8 cellular contexts compared by ENCODE assay signal in genomic region chr15:65529754-65530317, GRCh38. TPM values are rescaled to one million over a fixed set of nuclear protein-coding genes. Genes with fewer than 3 reads are reported as not detected.
DNase-seq lines count a peak whose midpoint lies in the region; FAIRE-seq and TF ChIP-seq lines count a peak whose summit lies in the region.

No MANE protein-coding gene starts in this region.

- H2AFZ ChIP-seq in keratinocyte (ENCODE audit: control insufficient read depth, low read length), result peak overlapping the region; percentile 98

- H3K9ac ChIP-seq in keratinocyte (ENCODE audit: control insufficient read depth, extremely low read depth, insufficient read depth, low read length), result peak overlapping the region; percentile 92

- H3K9me3 Mint-ChIP-seq in T-helper 2 cell treated with Interferon-gamma antibody and Interleukin-4, amounts not matched to agents 5 μg/mL and 100 μg/mL, for 36 hours, result no peaks in the 10 kb centered on the region
- no peaks in the 10 kb centered on the region for H3K9me3 Mint-ChIP-seq in activated T-helper 2 cell treated with anti-CD3 and anti-CD28 coated beads, Interferon-gamma antibody, Interleukin-2, Interleukin-4, amounts not matched to agents 10 μg/mL and 5 μg/mL and 100 μg/mL, durations not matched to agents 14 hours and 24 hours and 36 hours

- H3K27ac ChIP-seq in keratinocyte (ENCODE audit: control insufficient read depth, insufficient read depth, low read length) (peak overlapping the region; percentile 45), thyroid gland (peak overlapping the region; percentile 75 to 79 (median 78))

- no peaks in the 10 kb centered on the region for H3K36me3 Mint-ChIP-seq in T-helper 2 cell treated with Interferon-gamma antibody and Interleukin-4, amounts not matched to agents 5 μg/mL and 100 μg/mL, for 36 hours (ENCODE audit: low read depth)
- H3K36me3 Mint-ChIP-seq in activated T-helper 2 cell treated with anti-CD3 and anti-CD28 coated beads, Interferon-gamma antibody, Interleukin-2, Interleukin-4, amounts not matched to agents 10 μg/mL and 5 μg/mL and 100 μg/mL, durations not matched to agents 14 hours and 24 hours and 36 hours (ENCODE audit: low read depth), result peaks cover 4% of the 10 kb centered on the region

- no peaks in the 10 kb centered on the region for H3K36me3 ChIP-seq in keratinocyte (ENCODE audit: control insufficient read depth in 2 of 2, extremely low read depth in 1 of 2, insufficient read depth in 2 of 2, low read length in 2 of 2)
- H3K36me3 ChIP-seq in thyroid gland, result no peaks in the 10 kb centered on the region

- peak overlapping the region; percentile 87 for H3K4me3 Mint-ChIP-seq in T-helper 2 cell treated with Interferon-gamma antibody and Interleukin-4, amounts not matched to agents 5 μg/mL and 100 μg/mL, for 36 hours
- peak overlapping the region; percentile 87 for H3K4me3 Mint-ChIP-seq in activated T-helper 2 cell treated with anti-CD3 and anti-CD28 coated beads, Interferon-gamma antibody, Interleukin-2, Interleukin-4, amounts not matched to agents 10 μg/mL and 5 μg/mL and 100 μg/mL, durations not matched to agents 14 hours and 24 hours and 36 hours (ENCODE audit: low read depth)

- H4K20me1 ChIP-seq in keratinocyte (ENCODE audit: control insufficient read depth, extremely low read depth, insufficient read depth, low read length), result peaks cover 3% of the 10 kb centered on the region

- peaks cover 40% of the 10 kb centered on the region for H3K79me2 ChIP-seq in keratinocyte (ENCODE audit: control insufficient read depth, insufficient read depth, low read length)

- no peak for FAIRE-seq in keratinocyte (lab: Jason Lieb, UNC)

- H3K27ac Mint-ChIP-seq in T-helper 2 cell treated with Interferon-gamma antibody and Interleukin-4, amounts not matched to agents 5 μg/mL and 100 μg/mL, for 36 hours, result peak overlapping the region; percentile 64
- peak overlapping the region; percentile 21 for H3K27ac Mint-ChIP-seq in activated T-helper 2 cell treated with anti-CD3 and anti-CD28 coated beads, Interferon-gamma antibody, Interleukin-2, Interleukin-4, amounts not matched to agents 10 μg/mL and 5 μg/mL and 100 μg/mL, durations not matched to agents 14 hours and 24 hours and 36 hours

- dilution Hi-C loops in keratinocyte (cut with MboI; ENCODE audit: extremely low pct_ligation_motif_present, low sequenced_read_pairs), result no loop called here

- H3K27me3 Mint-ChIP-seq in T-helper 2 cell treated with Interferon-gamma antibody and Interleukin-4, amounts not matched to agents 5 μg/mL and 100 μg/mL, for 36 hours (ENCODE audit: low read depth), result no peaks in the 10 kb centered on the region
- H3K27me3 Mint-ChIP-seq in activated T-helper 2 cell treated with anti-CD3 and anti-CD28 coated beads, Interferon-gamma antibody, Interleukin-2, Interleukin-4, amounts not matched to agents 10 μg/mL and 5 μg/mL and 100 μg/mL, durations not matched to agents 14 hours and 24 hours and 36 hours (ENCODE audit: low read depth), result no peaks in the 10 kb centered on the region

- peaks cover 35% of the 10 kb centered on the region for H3K4me1 ChIP-seq in keratinocyte (ENCODE audit: control insufficient read depth, extremely low read depth, insufficient read depth, low read length)
- H3K4me1 ChIP-seq in thyroid gland, result peaks cover 9 to 17% of the 10 kb centered on the region in 2 donors

- TF ChIP-seq POLR2A in thyroid gland (IDR thresholded peaks at IDR 0.05), result no peak

- peaks cover 2% of the 10 kb centered on the region for H3K9me1 ChIP-seq in keratinocyte (ENCODE audit: control insufficient read depth, extremely low read depth, insufficient read depth, low read length)

- H3K4me2 ChIP-seq in keratinocyte (ENCODE audit: control insufficient read depth, extremely low read depth, insufficient read depth, low read depth, low read length), result peak overlapping the region; percentile 95

- 55 to 58% methylated on average over 14 of the region's 14 CpGs for WGBS in thyroid gland, 2 donors

- H3K9me3 ChIP-seq in keratinocyte (ENCODE audit: control insufficient read depth, low read depth, low read length), result no peaks in the 10 kb centered on the region
- no peaks in the 10 kb centered on the region for H3K9me3 ChIP-seq in thyroid gland

- H3K4me3 ChIP-seq in keratinocyte (ENCODE audit: control insufficient read depth in 2 of 3, extremely low read depth in 1 of 3, insufficient read depth in 2 of 3, low read depth in 1 of 3, low read length in 3 of 3), result peak overlapping the region; percentile 86 to 92 (median 86)
- peak overlapping the region; percentile 37 to 85 (median 77) for H3K4me3 ChIP-seq in thyroid gland (replicated peaks in 1 of 3)

- no peaks in the 10 kb centered on the region for H3K27me3 ChIP-seq in keratinocyte (ENCODE audit: control insufficient read depth, extremely low read depth, insufficient read depth, low read length)
- no peaks in the 10 kb centered on the region for H3K27me3 ChIP-seq in thyroid gland

- H3K4me1 Mint-ChIP-seq in T-helper 2 cell treated with Interferon-gamma antibody and Interleukin-4, amounts not matched to agents 5 μg/mL and 100 μg/mL, for 36 hours (ENCODE audit: low read depth), result peaks cover 28% of the 10 kb centered on the region
- peaks cover 28% of the 10 kb centered on the region for H3K4me1 Mint-ChIP-seq in activated T-helper 2 cell treated with anti-CD3 and anti-CD28 coated beads, Interferon-gamma antibody, Interleukin-2, Interleukin-4, amounts not matched to agents 10 μg/mL and 5 μg/mL and 100 μg/mL, durations not matched to agents 14 hours and 24 hours and 36 hours (ENCODE audit: low read depth)

- TF ChIP-seq CTCF in keratinocyte (optimal IDR thresholded peaks at IDR 0.05 in 1 of 3, IDR thresholded peaks at IDR 0.05 in 1 of 3, conservative IDR thresholded peaks at IDR 0.05 in 1 of 3; ENCODE audit: extremely low read depth in 1 of 3, insufficient read depth in 2 of 3, low read length in 3 of 3), result no peak
- no peak for TF ChIP-seq CTCF in thyroid gland (IDR thresholded peaks at IDR 0.05)

- no peak for DNase-seq in T-helper 2 cell treated with Interferon-gamma antibody and Interleukin-4, amounts not matched to agents 5 μg/mL and 100 μg/mL, for 36 hours (ENCODE audit: low spot score)
- DNase-seq in T-helper 2 cell, result no peak
- no peak for DNase-seq in activated T-helper 2 cell treated with anti-CD3 and anti-CD28 coated beads, Interferon-gamma antibody, Interleukin-2, Interleukin-4, amounts not matched to agents 10 μg/mL and 5 μg/mL and 100 μg/mL, durations not matched to agents 14 hours and 24 hours and 36 hours (ENCODE audit: low spot score)
- DNase-seq in keratinocyte (ENCODE audit: low read depth, low spot score), result no peak
- DNase-seq in thyroid gland, result no peak
- DNase-seq in NCI-H748 (lab: John Stamatoyannopoulos, UW; ENCODE audit: unreplicated experiment), result no peak
- no peak for DNase-seq in NCI-H526 treated with DMSO at 0.1 percent for 48 hours (lab: John Stamatoyannopoulos, UW)
- DNase-seq in kidney glomerular epithelial cell (lab: John Stamatoyannopoulos, UW), result no peak

- intact Hi-C loops in activated T-helper 2 cell treated with anti-CD3 and anti-CD28 coated beads, Interferon-gamma antibody, Interleukin-2, Interleukin-4, amounts not matched to agents 10 μg/mL and 5 μg/mL and 100 μg/mL, durations not matched to agents 14 hours and 24 hours and 36 hours (cut with micrococcal nuclease), result loop anchor here (1.0 to 10.0 kb wide), 3 partner anchors 13 to 335 kb away; partner anchors contain the start of genes DPP8, INTS14 and RAB11A
- intact Hi-C loops in thyroid gland (cut with DNase I), result loop anchor here (10.0 kb wide), 1 partner anchor 75 kb away; no protein-coding TSS in a partner anchor

RNA-seq across cellular contexts. Expression of gene HACD3, which starts 0.4 kb away (rescaled TPM):
- total RNA-seq in activated T-helper 2 cell treated with anti-CD3 and anti-CD28 coated beads, Interferon-gamma antibody, Interleukin-2, Interleukin-4, amounts not matched to agents 10 μg/mL and 5 μg/mL and 100 μg/mL, durations not matched to agents 14 hours and 24 hours and 36 hours, result 39.1 and 39.8 TPM in 2 replicates
- 58.4 to 78.8 TPM (median 60.1 TPM) in 3 replicates for polyA plus RNA-seq in keratinocyte
- polyA plus RNA-seq in keratinocyte (2011; ENCODE audit: low read depth), result 45.9 TPM
- 34.5 and 54.4 TPM in 2 replicates for polyA plus RNA-seq in keratinocyte (2011; cell fraction: cytosol; rRNA removed)
- polyA plus RNA-seq in keratinocyte (2011; cell fraction: nucleus; rRNA removed), result 69.3 and 81.5 TPM in 2 replicates
- polyA plus RNA-seq in keratinocyte (2012; ENCODE audit: low replicate concordance), result 36.3 and 54.8 TPM in 2 replicates
- 16.6 to 51.8 TPM (median 34.0 TPM) in 3 replicates for polyA minus RNA-seq in keratinocyte
- polyA minus RNA-seq in keratinocyte (2011; cell fraction: cytosol; rRNA and poly(A)+ RNA removed), result 45.8 TPM
- 53.7 and 77.6 TPM in 2 replicates for polyA minus RNA-seq in keratinocyte (2011; cell fraction: nucleus; rRNA and poly(A)+ RNA removed)
- total RNA-seq in thyroid gland, result 100 to 1,000 TPM; 103 to 172 (median 128) TPM

RNA-seq across cellular contexts. Expression of gene DPP8, which starts 12.3 kb away (rescaled TPM):
- 32.3 and 33.8 TPM in 2 replicates for total RNA-seq in activated T-helper 2 cell treated with anti-CD3 and anti-CD28 coated beads, Interferon-gamma antibody, Interleukin-2, Interleukin-4, amounts not matched to agents 10 μg/mL and 5 μg/mL and 100 μg/mL, durations not matched to agents 14 hours and 24 hours and 36 hours
- 17.1 to 21.6 TPM (median 20.2 TPM) in 3 replicates for polyA plus RNA-seq in keratinocyte
- 5.8 TPM for polyA plus RNA-seq in keratinocyte (2011; ENCODE audit: low read depth)
- 10.6 and 19.6 TPM in 2 replicates for polyA plus RNA-seq in keratinocyte (2011; cell fraction: cytosol; rRNA removed)
- 20.9 and 25.4 TPM in 2 replicates for polyA plus RNA-seq in keratinocyte (2011; cell fraction: nucleus; rRNA removed)
- polyA plus RNA-seq in keratinocyte (2012; ENCODE audit: low replicate concordance), result 13.2 and 17.7 TPM in 2 replicates
- polyA minus RNA-seq in keratinocyte, result 18.2 to 42.5 TPM (median 26.8 TPM) in 3 replicates
- 28.8 TPM for polyA minus RNA-seq in keratinocyte (2011; cell fraction: cytosol; rRNA and poly(A)+ RNA removed)
- 34.2 and 59.6 TPM in 2 replicates for polyA minus RNA-seq in keratinocyte (2011; cell fraction: nucleus; rRNA and poly(A)+ RNA removed)
- 10 to 100 TPM; 44.8 to 53.5 (median 52.3) TPM for total RNA-seq in thyroid gland
